In genomic region chr1:183033205-183033604, GRCh38 we compare ENCODE assay signal across 11 cellular contexts. TPM values are rescaled to one million over a fixed set of nuclear protein-coding genes. Genes with fewer than 3 reads are reported as not detected.
DNase-seq lines count a peak whose midpoint lies in the region; ATAC-seq and TF ChIP-seq lines count a peak whose summit lies in the region.
"Had no signal": no experiment of that assay in that cellular context is flagged by ENCODE, and none has a peak within 500 bp of the region (broad histone marks: within the 10 kb centered on the region; RNA-seq: fewer than 3 reads in every experiment).

No MANE protein-coding gene starts in this region.

- H4K20me1 ChIP-seq in neural progenitor cell (ENCODE audit: low read depth): peaks cover 4% of the 10 kb centered on the region

- H3K27me3 Mint-ChIP-seq in HFFc6 (ENCODE audit: insufficient read depth) (peaks cover 3% of the 10 kb centered on the region; the same call in 1 of the 2 replicates), neural progenitor cell (ENCODE audit: insufficient read depth, low read depth) (no peaks in the 10 kb centered on the region)
- H3K27me3 Mint-ChIP-seq in activated T-cell treated with anti-CD3 and anti-CD28 coated beads, Interleukin-2, amount 50 U/mL, for 4 hours (ENCODE audit: low read depth): peaks cover 49% of the 10 kb centered on the region
- H3K27me3 Mint-ChIP-seq: progenitor cell of endocrine pancreas had no signal

- H3K4me3 Mint-ChIP-seq in HFFc6 (no peak overlapping the region), neural progenitor cell (no peak overlapping the region)
- H3K4me3 Mint-ChIP-seq in activated T-cell treated with anti-CD3 and anti-CD28 coated beads, Interleukin-2, amount 50 U/mL, for 4 hours: no peak overlapping the region
- H3K4me3 Mint-ChIP-seq: stimulated activated memory B cell treated with anti-CD40 and anti-IgM and Interleukin-4, amounts not matched to agents 10 μg/mL and 1 μg/mL and 100 μg/mL, for 72 hours had no signal

- peaks cover 0 to 10% of the 10 kb centered on the region in 2 donors for H3K36me3 Mint-ChIP-seq in activated naive CD4-positive, alpha-beta T cell treated with anti-CD3 and anti-CD28 coated beads, Interleukin-2, amount 50 U/mL, for 72 hours
- H3K36me3 Mint-ChIP-seq in HFFc6 (ENCODE audit: low read depth) (peaks cover 69% of the 10 kb centered on the region), neural progenitor cell (peaks cover 13% of the 10 kb centered on the region)
- no peaks in the 10 kb centered on the region for H3K36me3 Mint-ChIP-seq in activated T-cell treated with anti-CD3 and anti-CD28 coated beads, Interleukin-2, amount 50 U/mL, for 4 hours (ENCODE audit: insufficient read depth)

- H3K79me2 ChIP-seq in neural progenitor cell (ENCODE audit: low read depth): peaks cover 59% of the 10 kb centered on the region

- 85 to 92% methylated on average over 2 of the region's 2 CpGs for WGBS in aorta, 2 donors

- intact Hi-C loops in aorta (cut with DNase I): no loop called here

- peak; percentile 76 to 78 for ATAC-seq in activated naive CD4-positive, alpha-beta T cell treated with anti-CD3 and anti-CD28 coated beads, Interleukin-2, amount 50 U/mL, for 72 hours
- peak; percentile 62 to 70 for ATAC-seq in activated T-cell treated with anti-CD3 and anti-CD28 coated beads, Interleukin-2, amount 50 U/mL, for 4 hours
- ATAC-seq in GM18907 (IDR thresholded peaks at IDR 0.05; ENCODE audit: unreplicated experiment) (no peak), aorta (ENCODE audit: low FRiP score) (no peak)

- H3K27ac ChIP-seq in neural progenitor cell: no peak overlapping the region
- no peak overlapping the region for H3K27ac ChIP-seq in aorta (ENCODE audit: low read depth in 1 of 2, low read length in 2 of 2)

- H3K27me3 ChIP-seq in neural progenitor cell (no peaks in the 10 kb centered on the region), aorta (ENCODE audit: control insufficient read depth in 1 of 2, insufficient read depth in 2 of 2, low read length in 1 of 2) (no peaks in the 10 kb centered on the region)

- peak overlapping the region; percentile 72 to 86 for H3K27ac Mint-ChIP-seq in activated naive CD4-positive, alpha-beta T cell treated with anti-CD3 and anti-CD28 coated beads, Interleukin-2, amount 50 U/mL, for 72 hours
- H3K27ac Mint-ChIP-seq in HFFc6 (peak overlapping the region; percentile 57), neural progenitor cell (peak overlapping the region; percentile 80)
- H3K27ac Mint-ChIP-seq: progenitor cell of endocrine pancreas; stimulated activated memory B cell treated with anti-CD40 and anti-IgM and Interleukin-4, amounts not matched to agents 10 μg/mL and 1 μg/mL and 100 μg/mL, for 72 hours had no signal

- no peak overlapping the region for H3K4me2 ChIP-seq in neural progenitor cell

- peak in 1 of 2 donors; percentile 51 for DNase-seq in activated naive CD4-positive, alpha-beta T cell treated with anti-CD3 and anti-CD28 coated beads, Interleukin-2, amount 50 U/mL, for 72 hours (ENCODE audit: low spot score in 2 of 2)
- DNase-seq in activated naive CD4-positive, alpha-beta T cell (lab: John Stamatoyannopoulos, UW): no peak
- DNase-seq in HFFc6: no peak
- peak; percentile 5 for DNase-seq in activated T-cell treated with anti-CD3 and anti-CD28 coated beads, Interleukin-2, amount 50 U/mL, for 4 hours
- DNase-seq in neural progenitor cell (ENCODE audit: low spot score): no peak
- DNase-seq in dedifferentiated amniotic fluid mesenchymal stem cell (ENCODE audit: extremely low spot score): no peak
- no peak for DNase-seq in aorta
- DNase-seq: anterior cingulate cortex had no signal

- H3K4me1 Mint-ChIP-seq in HFFc6 (ENCODE audit: low read depth) (peaks cover 88% of the 10 kb centered on the region), neural progenitor cell (peaks cover 74% of the 10 kb centered on the region)
- H3K4me1 Mint-ChIP-seq in activated T-cell treated with anti-CD3 and anti-CD28 coated beads, Interleukin-2, amount 50 U/mL, for 4 hours (ENCODE audit: low read depth): peaks cover 14% of the 10 kb centered on the region

- H3K4me3 ChIP-seq in neural progenitor cell (no peak overlapping the region), aorta (ENCODE audit: low read length in 2 of 2) (no peak overlapping the region)

- TF ChIP-seq CTCF in HFFc6 (IDR thresholded peaks at IDR 0.05) (no peak), neural progenitor cell (IDR thresholded peaks at IDR 0.05) (no peak)

- H3K4me1 ChIP-seq in neural progenitor cell (peaks cover 21% of the 10 kb centered on the region), aorta (ENCODE audit: control insufficient read depth in 1 of 2, insufficient read depth in 2 of 2, low read length in 2 of 2) (peaks cover 10 to 13% of the 10 kb centered on the region in 2 donors)

- no peak overlapping the region for H2AFZ ChIP-seq in neural progenitor cell (replicated peaks)

- H3K9me3 ChIP-seq in neural progenitor cell (ENCODE audit: low read depth) (no peaks in the 10 kb centered on the region), aorta (ENCODE audit: control insufficient read depth, low read length) (no peaks in the 10 kb centered on the region)

- no peak overlapping the region for H3K9ac ChIP-seq in neural progenitor cell

- H3F3A ChIP-seq in neural progenitor cell (ENCODE audit: low read depth): peaks cover 20% of the 10 kb centered on the region

- no peaks in the 10 kb centered on the region for H3K9me3 Mint-ChIP-seq in activated naive CD4-positive, alpha-beta T cell treated with anti-CD3 and anti-CD28 coated beads, Interleukin-2, amount 50 U/mL, for 72 hours
- H3K9me3 Mint-ChIP-seq in HFFc6 (no peaks in the 10 kb centered on the region), neural progenitor cell (peaks cover 2% of the 10 kb centered on the region)
- H3K9me3 Mint-ChIP-seq in activated T-cell treated with anti-CD3 and anti-CD28 coated beads, Interleukin-2, amount 50 U/mL, for 4 hours: no peaks in the 10 kb centered on the region
- H3K9me3 Mint-ChIP-seq: stimulated activated memory B cell treated with anti-CD40 and anti-IgM and Interleukin-4, amounts not matched to agents 10 μg/mL and 1 μg/mL and 100 μg/mL, for 72 hours had no signal

- H3K36me3 ChIP-seq in neural progenitor cell (no peaks in the 10 kb centered on the region), aorta (ENCODE audit: control insufficient read depth in 1 of 2, insufficient read depth in 2 of 2, low read length in 1 of 2) (peaks cover 0 to 2% of the 10 kb centered on the region in 2 donors)

RNA-seq across cellular contexts. Expression of gene LAMC1, which starts 10.0 kb away (rescaled TPM):
- total RNA-seq in activated naive CD4-positive, alpha-beta T cell treated with anti-CD3 and anti-CD28 coated beads, Interleukin-2, amount 50 U/mL, for 72 hours: not detected
- 100 to 1,000 TPM; 352 to 465 (median 393) TPM for total RNA-seq in HFFc6 (2021; fragmentation: NEBNext Ultra II Directional; extraction: Animal tissue kit (Norgen Biotek cat#: 25700))
- total RNA-seq in activated T-cell treated with anti-CD3 and anti-CD28 coated beads, Interleukin-2, amount 50 U/mL, for 4 hours: 1 to 10 TPM in 1 of 3 donors, under 1 TPM in 2; 0.61 to 1.0 (median 0.84) TPM
- total RNA-seq in neural progenitor cell (ENCODE audit: low replicate concordance): 72.8 and 90.2 TPM in 2 replicates
- 100 to 1,000 TPM; 242 to 247 TPM for total RNA-seq in aorta
- 10 to 100 TPM; 20.8 to 66.4 TPM for polyA plus RNA-seq in aorta

Comparison
In these comparisons a context has a peak if more than half of its experiments do, and no peak if none do; other contexts are left out.
1. ATAC-seq: peak in activated naive CD4-positive, alpha-beta T cell treated with anti-CD3 and anti-CD28 coated beads, Interleukin-2, amount 50 U/mL, for 72 hours (2 of 2) and activated T-cell treated with anti-CD3 and anti-CD28 coated beads, Interleukin-2, amount 50 U/mL, for 4 hours (2 of 2); none in GM18907 (single experiment) and aorta (single experiment).
2. RNA of gene LAMC1, which starts 10.0 kb away (total RNA-seq): 352 to 465 TPM in HFFc6, 242 to 247 TPM in aorta and 72.8 to 90.2 TPM in neural progenitor cell; 0.61 to 1.0 TPM in activated T-cell treated with anti-CD3 and anti-CD28 coated beads, Interleukin-2, amount 50 U/mL, for 4 hours and not detected in activated naive CD4-positive, alpha-beta T cell treated with anti-CD3 and anti-CD28 coated beads, Interleukin-2, amount 50 U/mL, for 72 hours; every median in the first group is over 10 times any median in the second.
3. Peak in every context shown above with its lines, with median percentiles within 50 percentile points of each other: H3K27ac Mint-ChIP-seq.